1 cellular context compared by ENCODE assay signal in genomic region chr2:11746376-11746806, GRCh38.
TF ChIP-seq lines count a peak whose summit lies in the region.

Gene LPIN1, plus strand, starts transcription at chr2:11746632. Its CDS starts 18,910 bp downstream, at chr2:11765542.

TF ChIP-seq in HepG2, 621 proteins besides CTCF, POLR2A, EP300 and RAD21 (continued from another document):
- TF ChIP-seq ZNF609 (CRISPR knock-in tag; IDR thresholded peaks at IDR 0.05; ENCODE audit: borderline replicate concordance), result 0 out of 2 replicates have a peak, but pooled peaks have one; percentile 3
- peak; percentile 93 for TF ChIP-seq ZEB1 (IDR thresholded peaks at IDR 0.05; ENCODE audit: insufficient replicate concordance, low read depth)
- peak; percentile 43 for TF ChIP-seq SKI (IDR thresholded peaks at IDR 0.05; ENCODE audit: partially characterized antibody)
- no peak for TF ChIP-seq NCOR1 (IDR thresholded peaks at IDR 0.05; ENCODE audit: borderline replicate concordance, low read length)
- no peak for TF ChIP-seq ZBTB44 (CRISPR knock-in tag; IDR thresholded peaks at IDR 0.05)
- TF ChIP-seq SIN3A (IDR thresholded peaks at IDR 0.05; ENCODE audit: borderline replicate concordance, low read depth, low read length), result peak; percentile 85; the same call in 1 of the 2 replicates
- TF ChIP-seq ZNF768 (CRISPR knock-in tag; IDR thresholded peaks at IDR 0.05), result no peak
- peak; percentile 58 for TF ChIP-seq ZFX (CRISPR knock-in tag; IDR thresholded peaks at IDR 0.05; ENCODE audit: low read depth)
- TF ChIP-seq ISX (CRISPR knock-in tag; conservative IDR thresholded peaks at IDR 0.05), result no peak
- TF ChIP-seq U2AF2 (IDR thresholded peaks at IDR 0.05; ENCODE audit: low read depth, low read length), result no peak
- TF ChIP-seq ZBTB21 (CRISPR knock-in tag; IDR thresholded peaks at IDR 0.05), result no peak
- TF ChIP-seq FOXJ3 (CRISPR knock-in tag; IDR thresholded peaks at IDR 0.05; ENCODE audit: borderline replicate concordance), result no peak
- TF ChIP-seq TFDP1 (CRISPR knock-in tag; IDR thresholded peaks at IDR 0.05; ENCODE audit: borderline replicate concordance), result peak; percentile 62; the same call in 1 of the 2 replicates
- TF ChIP-seq ZNF33B (CRISPR knock-in tag; IDR thresholded peaks at IDR 0.05), result no peak
- TF ChIP-seq PATZ1 (CRISPR knock-in tag; IDR thresholded peaks at IDR 0.05), result peak; percentile 7; the same call in 1 of the 2 replicates
- TF ChIP-seq ZBTB7A (CRISPR knock-in tag; IDR thresholded peaks at IDR 0.05), result 0 out of 2 replicates have a peak, but pooled peaks have one; percentile 6
- 0 out of 2 replicates have a peak, but pooled peaks have one; percentile 3 for TF ChIP-seq CCDC6 (CRISPR knock-in tag; IDR thresholded peaks at IDR 0.05)
- no peak for TF ChIP-seq MEF2D (CRISPR knock-in tag; IDR thresholded peaks at IDR 0.05)
- TF ChIP-seq ZNF329 (CRISPR knock-in tag; IDR thresholded peaks at IDR 0.05; ENCODE audit: low read depth), result peak; percentile 46; the same call in 1 of the 2 replicates
- no peak for TF ChIP-seq SMARCC2 (IDR thresholded peaks at IDR 0.05)
- TF ChIP-seq SP4 (CRISPR knock-in tag; IDR thresholded peaks at IDR 0.05), result peak; percentile 43
- TF ChIP-seq ZSCAN5A (CRISPR knock-in tag; IDR thresholded peaks at IDR 0.05; ENCODE audit: borderline replicate concordance), result no peak
- peak; percentile 88 for TF ChIP-seq TGIF2 (CRISPR knock-in tag; IDR thresholded peaks at IDR 0.05)
- no peak for TF ChIP-seq ATF7 (IDR thresholded peaks at IDR 0.05)
- no peak for TF ChIP-seq ATF7 (CRISPR knock-in tag; IDR thresholded peaks at IDR 0.05)
- peak; percentile 60; the same call in 1 of the 2 replicates for TF ChIP-seq MEIS2 (CRISPR knock-in tag; IDR thresholded peaks at IDR 0.05)
- peak; percentile 76; the same call in 1 of the 2 replicates for TF ChIP-seq ARID4A (CRISPR knock-in tag; IDR thresholded peaks at IDR 0.05; ENCODE audit: borderline replicate concordance)
- TF ChIP-seq ZNF766 (CRISPR knock-in tag; IDR thresholded peaks at IDR 0.05; ENCODE audit: borderline replicate concordance), result peak; percentile 12; the same call in 1 of the 2 replicates
- no peak for TF ChIP-seq ZSCAN20 (CRISPR knock-in tag; IDR thresholded peaks at IDR 0.05; ENCODE audit: borderline replicate concordance)
- peak; percentile 56 for TF ChIP-seq POLR2G (IDR thresholded peaks at IDR 0.05; ENCODE audit: low read depth, low read length)
